10 cellular contexts compared by ENCODE assay signal in genomic region chr5:116453920-116454319, GRCh38.
DNase-seq lines count a peak whose midpoint lies in the region; ATAC-seq and TF ChIP-seq lines count a peak whose summit lies in the region.
"Had no signal": no experiment of that assay in that cellular context is flagged by ENCODE, and none has a peak within 500 bp of the region (broad histone marks: within the 10 kb centered on the region; RNA-seq: fewer than 3 reads in every experiment).

No MANE protein-coding gene starts in this region.

- peaks cover 27% of the 10 kb centered on the region for H3K4me1 ChIP-seq in mesodermal cell (ENCODE audit: control insufficient read depth, insufficient read depth, low read length, poor library complexity, severe bottlenecking)
- H3K4me1 ChIP-seq in ovary (ENCODE audit: insufficient read depth), result peaks cover 1% of the 10 kb centered on the region

- peaks cover 5% of the 10 kb centered on the region for H3K4me1 Mint-ChIP-seq in activated T-helper 17 cell treated with anti-CD3 and anti-CD28 coated beads, Interleukin-2, amount 50 U/mL, for 72 hours

- H3K27ac ChIP-seq in mesodermal cell (ENCODE audit: low read depth, low read length, severe bottlenecking), result peak overlapping the region; percentile 88
- no peak overlapping the region for H3K27ac ChIP-seq in ovary
- H3K27ac ChIP-seq: neutrophil had no signal

- peak; percentile 3 for ATAC-seq in HG02885 (IDR thresholded peaks at IDR 0.05; ENCODE audit: poor library complexity, unreplicated experiment)
- ATAC-seq in activated T-helper 17 cell treated with anti-CD3 and anti-CD28 coated beads, Interleukin-2, amount 50 U/mL, for 72 hours (replicated peaks), result no peak
- no peak for ATAC-seq in HG02798 (IDR thresholded peaks at IDR 0.05; ENCODE audit: poor library complexity, unreplicated experiment)
- ATAC-seq: activated T-cell treated with anti-CD3 and anti-CD28 coated beads, Interleukin-2, amount 50 U/mL, for 4 hours had no signal

- H3K9me3 ChIP-seq in mesodermal cell (ENCODE audit: control insufficient read depth, low read length) (no peaks in the 10 kb centered on the region), ovary (no peaks in the 10 kb centered on the region)
- H3K9me3 ChIP-seq: neutrophil had no signal

- peaks cover 34% of the 10 kb centered on the region for H3K36me3 ChIP-seq in mesodermal cell (ENCODE audit: control insufficient read depth, insufficient read depth, low read length)
- H3K36me3 ChIP-seq in ovary, result no peaks in the 10 kb centered on the region
- H3K36me3 ChIP-seq: neutrophil had no signal

- TF ChIP-seq CTCF in AG10803 (conservative IDR thresholded peaks at IDR 0.05; ENCODE audit: low read length) (no peak), WI38 (IDR thresholded peaks at IDR 0.05; ENCODE audit: low read depth, low read length) (no peak), ovary (IDR thresholded peaks at IDR 0.05) (no peak)

- no peaks in the 10 kb centered on the region for H3K27me3 Mint-ChIP-seq in activated T-helper 17 cell treated with anti-CD3 and anti-CD28 coated beads, Interleukin-2, amount 50 U/mL, for 72 hours

- WGBS in mesodermal cell (ENCODE audit: insufficient coverage in 2 of 2), 2 experiments, result 100% methylated on average over 2 of the region's 6 CpGs; no CpG with 5 or more reads in 1 of the 2 experiments
- 28 to 34% (median 33%) methylated on average over 6 of the region's 6 CpGs for WGBS in ovary, 3 donors

- H3K4me3 Mint-ChIP-seq in activated T-helper 17 cell treated with anti-CD3 and anti-CD28 coated beads, Interleukin-2, amount 50 U/mL, for 72 hours, result no peak overlapping the region
- H3K4me3 Mint-ChIP-seq: activated T-cell treated with anti-CD3 and anti-CD28 coated beads, Interleukin-2, amount 50 U/mL, for 4 hours had no signal

- peak; percentile 2 for DNase-seq in AG10803 (ENCODE audit: low read depth)
- no peak for DNase-seq in ovary
- no peak for DNase-seq in stimulated activated CD4-positive, alpha-beta T cell treated with anti-CD3 and anti-CD28 coated beads, Interleukin-15, amount 100 ng/mL, for 24 hours
- DNase-seq: activated T-cell treated with anti-CD3 and anti-CD28 coated beads, Interleukin-2, amount 50 U/mL, for 4 hours had no signal

- no peaks in the 10 kb centered on the region for H3K27me3 ChIP-seq in ovary
- H3K27me3 ChIP-seq: neutrophil had no signal

- H3K9me3 Mint-ChIP-seq in activated T-helper 17 cell treated with anti-CD3 and anti-CD28 coated beads, Interleukin-2, amount 50 U/mL, for 72 hours, result no peaks in the 10 kb centered on the region
- H3K9me3 Mint-ChIP-seq: activated T-cell treated with anti-CD3 and anti-CD28 coated beads, Interleukin-2, amount 50 U/mL, for 4 hours had no signal

- intact Hi-C loops in ovary (cut with DNase I), result loop anchor here in 1 of 4 donors (2.0 kb wide), 1 partner anchor 59 kb away; no protein-coding TSS in a partner anchor

- H3K36me3 Mint-ChIP-seq in activated T-helper 17 cell treated with anti-CD3 and anti-CD28 coated beads, Interleukin-2, amount 50 U/mL, for 72 hours (ENCODE audit: low read depth), result peaks cover 15% of the 10 kb centered on the region

- no peak overlapping the region for H3K27ac Mint-ChIP-seq in activated T-helper 17 cell treated with anti-CD3 and anti-CD28 coated beads, Interleukin-2, amount 50 U/mL, for 72 hours

- TF ChIP-seq POLR2A in ovary (IDR thresholded peaks at IDR 0.05), result no peak

- H3K4me3 ChIP-seq in AG10803 (ENCODE audit: low read length) (no peak overlapping the region; the same call in 1 of the 2 replicates), WI38 (ENCODE audit: low read depth, low read length) (peak overlapping the region; percentile 32; the same call in 1 of the 2 replicates), mesodermal cell (ENCODE audit: extremely low read depth, insufficient read depth, low read length, poor library complexity, severe bottlenecking) (no peak overlapping the region), ovary (no peak overlapping the region)

- no peak for TF ChIP-seq EP300 in ovary (IDR thresholded peaks at IDR 0.05)
